Comparison of ENCODE assay signal across 8 cellular contexts in genomic region chr7:836429-836828, GRCh38. TPM values are rescaled to one million over a fixed set of nuclear protein-coding genes. Genes with fewer than 3 reads are reported as not detected.
A peak's percentile ranks its signal among the peaks of the same experiment; 100 is the strongest.
DNase-seq lines count a peak whose midpoint lies in the region; ATAC-seq and TF ChIP-seq lines count a peak whose summit lies in the region.

No MANE protein-coding gene starts in this region.

- no peak overlapping the region for H3K4me3 Mint-ChIP-seq in central memory CD8-positive, alpha-beta T cell
- no peak overlapping the region for H3K4me3 Mint-ChIP-seq in memory B cell
- no peak overlapping the region for H3K4me3 Mint-ChIP-seq in CD4-positive, alpha-beta T cell

- no peaks in the 10 kb centered on the region for H3K9me3 Mint-ChIP-seq in central memory CD8-positive, alpha-beta T cell
- H3K9me3 Mint-ChIP-seq in memory B cell, result no peaks in the 10 kb centered on the region
- H3K9me3 Mint-ChIP-seq in CD4-positive, alpha-beta T cell, result no peaks in the 10 kb centered on the region

- H3K9me3 ChIP-seq in CD4-positive, alpha-beta T cell (ENCODE audit: control insufficient read depth, low read length), result no peaks in the 10 kb centered on the region

- POLR2A ChIA-PET in CD4-positive, alpha-beta T cell (lab: Charles Lee), result interaction anchor here (2.0 kb wide), 1 partner anchor 20 kb away, joined by 5 read pairs; no protein-coding TSS in a partner anchor

- H3K4me3 ChIP-seq in AG09309 (ENCODE audit: control insufficient read depth, low read depth, low read length), result no peak overlapping the region

- DNase-seq in AG09309 (ENCODE audit: low read depth) (no peak), HT1080 (ENCODE audit: low read depth) (peak; percentile 53), memory B cell (ENCODE audit: low spot score in 2 of 2) (no peak), T-helper 9 cell (no peak), ecto neural progenitor cell (ENCODE audit: low spot score) (no peak)
- DNase-seq in central memory CD8-positive, alpha-beta T cell (ENCODE audit: low spot score in 2 of 2), result no peak
- no peak for DNase-seq in effector CD8-positive, alpha-beta T cell (lab: John Stamatoyannopoulos, UW)
- no peak for DNase-seq in CD4-positive, alpha-beta T cell

- H3K27me3 Mint-ChIP-seq in central memory CD8-positive, alpha-beta T cell, result no peaks in the 10 kb centered on the region
- no peaks in the 10 kb centered on the region for H3K27me3 Mint-ChIP-seq in memory B cell
- H3K27me3 Mint-ChIP-seq in CD4-positive, alpha-beta T cell, result no peaks in the 10 kb centered on the region

- peaks cover 30% of the 10 kb centered on the region for H3K4me1 Mint-ChIP-seq in central memory CD8-positive, alpha-beta T cell
- peaks cover 21% of the 10 kb centered on the region for H3K4me1 Mint-ChIP-seq in memory B cell
- H3K4me1 Mint-ChIP-seq in CD4-positive, alpha-beta T cell (ENCODE audit: low read depth), result peaks cover 24% of the 10 kb centered on the region

- no peaks in the 10 kb centered on the region for H3K27me3 ChIP-seq in CD4-positive, alpha-beta T cell (ENCODE audit: control insufficient read depth, insufficient read depth, low read length)

- TF ChIP-seq CTCF in AG09309 (IDR thresholded peaks at IDR 0.05; ENCODE audit: control insufficient read depth, insufficient read depth, low read depth, low read length, missing control alignments), result peak; percentile 58
- TF ChIP-seq CTCF in CD4-positive, alpha-beta T cell (IDR thresholded peaks at IDR 0.05), result no peak

- ATAC-seq in central memory CD8-positive, alpha-beta T cell (replicated peaks; ENCODE audit: extremely low read depth, poor library complexity, severe bottlenecking), result no peak
- ATAC-seq in memory B cell (ENCODE audit: low read depth), result no peak
- no peak for ATAC-seq in CD4-positive, alpha-beta T cell (ENCODE audit: poor library complexity)

- intact Hi-C loops in CD4-positive, alpha-beta T cell (cut with DNase I, micrococcal nuclease), result no loop called here

- no peak overlapping the region for H3K27ac ChIP-seq in CD4-positive, alpha-beta T cell (ENCODE audit: low read depth, low read length)

- peak overlapping the region; percentile 10 for H3K27ac Mint-ChIP-seq in central memory CD8-positive, alpha-beta T cell (ENCODE audit: low read depth)
- H3K27ac Mint-ChIP-seq in memory B cell, result peak overlapping the region; percentile 49
- H3K27ac Mint-ChIP-seq in CD4-positive, alpha-beta T cell, result no peak overlapping the region

- H3K36me3 Mint-ChIP-seq in central memory CD8-positive, alpha-beta T cell (ENCODE audit: insufficient read depth), result peaks cover 33% of the 10 kb centered on the region
- peaks cover 24% of the 10 kb centered on the region for H3K36me3 Mint-ChIP-seq in memory B cell
- peaks cover 76% of the 10 kb centered on the region for H3K36me3 Mint-ChIP-seq in CD4-positive, alpha-beta T cell (ENCODE audit: low read depth)

- CTCF ChIA-PET in CD4-positive, alpha-beta T cell (lab: Charles Lee), result interaction anchor here (0.7 kb wide), 1 partner anchor 50 kb away, joined by 3 read pairs; no protein-coding TSS in a partner anchor

RNA-seq across cellular contexts. Expression of gene SUN1, which starts 4.2 kb away (rescaled TPM):
- 81.8 and 130 TPM in 2 replicates for total RNA-seq in HT1080 (2014; rRNA removed; shearing (Covaris generic))
- 112 and 125 TPM in 2 replicates for polyA plus RNA-seq in HT1080 (2015; cell fraction: cytosol; rRNA removed)
- polyA plus RNA-seq in HT1080 (2015; cell fraction: nucleus; rRNA removed), result 422 and 443 TPM in 2 replicates
- total RNA-seq in CD4-positive, alpha-beta T cell, result 100 to 1,000 TPM; 104 to 108 TPM

RNA-seq across cellular contexts. Expression of gene GET4, which starts 39.9 kb away (rescaled TPM):
- total RNA-seq in HT1080 (2014; rRNA removed; shearing (Covaris generic)), result 48.0 and 51.0 TPM in 2 replicates
- 27.4 and 32.5 TPM in 2 replicates for polyA plus RNA-seq in HT1080 (2015; cell fraction: cytosol; rRNA removed)
- 48.7 and 53.2 TPM in 2 replicates for polyA plus RNA-seq in HT1080 (2015; cell fraction: nucleus; rRNA removed)
- 10 to 100 TPM; 84.4 to 96.4 TPM for total RNA-seq in CD4-positive, alpha-beta T cell
